Comparison of ENCODE assay signal across 6 cellular contexts in the genomic region with DNA sequence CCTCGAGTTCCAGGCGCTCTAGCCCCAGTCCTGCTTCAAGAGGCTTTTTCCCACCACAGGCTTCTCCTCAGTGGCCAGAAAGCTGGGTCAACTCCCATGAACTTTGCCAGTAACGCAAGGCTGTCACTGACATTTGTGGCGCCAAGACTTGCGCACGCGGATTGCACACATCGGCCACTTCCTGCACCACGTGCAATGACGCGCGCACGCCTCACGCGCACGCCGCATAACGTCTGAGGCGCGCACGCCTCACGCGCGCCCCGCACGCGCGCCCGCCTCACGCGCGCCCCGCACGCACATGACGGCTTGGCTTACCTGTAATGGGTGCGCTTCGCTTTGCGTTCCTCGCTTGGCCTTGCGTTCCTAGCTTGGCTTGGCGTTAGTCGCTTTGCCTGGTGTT. TPM values are rescaled to one million over a fixed set of nuclear protein-coding genes. Genes with fewer than 3 reads are reported as not detected.
"Had no signal": no experiment of that assay in that cellular context is flagged by ENCODE, and none has a peak within 500 bp of the region (broad histone marks: within the 10 kb centered on the region; RNA-seq: fewer than 3 reads in every experiment).

A gene (plus strand): TSS at position 301 of the 400 bp plus-strand sequence. CDS start 452 bp downstream, outside the sequence.

RNA-seq across cellular contexts. Expression of the gene that starts here (rescaled TPM):
- total RNA-seq: HepG2, HT-29, HT1080, IMR-90, K562 had no signal
- polyA plus RNA-seq: HepG2, IgD-negative memory B cell, IMR-90, K562 had no signal
